27 cellular contexts compared by ENCODE assay signal in genomic region chr12:113365639-113366395, GRCh38. TPM values are rescaled to one million over a fixed set of nuclear protein-coding genes. Genes with fewer than 3 reads are reported as not detected.
"Had no signal": no experiment of that assay in that cellular context is flagged by ENCODE, and none has a peak within 500 bp of the region (broad histone marks: within the 10 kb centered on the region; RNA-seq: fewer than 3 reads in every experiment).

No MANE protein-coding gene starts in this region.

- H3K4me1 Mint-ChIP-seq: activated naive CD4-positive, alpha-beta T cell treated with anti-CD3 and anti-CD28 coated beads, Interleukin-2, amount 50 U/mL, for 24 hours had no signal

- DNase-seq: activated CD4-positive, alpha-beta memory T cell treated with anti-CD3 and anti-CD28 coated beads, Interleukin-2, amount 10 ng/mL, durations not matched to agents 7 days and 5 days; activated CD4-positive, alpha-beta T cell treated with anti-CD3 and anti-CD28 coated beads, Interleukin-2, amount 50 U/mL, for 1 hour; activated CD4-positive, CD25-positive, alpha-beta regulatory T cell; activated CD8-positive, alpha-beta memory T cell treated with anti-CD3 and anti-CD28 coated beads, Interleukin-2, amount 50 U/mL, for 4 hours; activated T-cell treated with anti-CD3 and anti-CD28 coated beads, Interleukin-2, amount 50 U/mL, for 72 hours; amniotic stem cell; body of pancreas; NCI-H1092; NCI-H1417; NCI-H2029; NCI-H510A treated with DMSO at 0.1 percent for 48 hours; NCI-H69; NK-92 treated with Interleukin-12 subunit alpha and Interleukin-12 subunit beta, amount 100 ng/mL, for 24 hours; OCI-M1; SHP77 treated with DMSO at 0.1 percent for 48 hours; T-cell had no signal

- H3K27ac Mint-ChIP-seq: activated CD4-positive, alpha-beta memory T cell treated with anti-CD3 and anti-CD28 coated beads, Interleukin-2, amount 10 ng/mL, durations not matched to agents 7 days and 5 days; activated naive CD4-positive, alpha-beta T cell treated with anti-CD3 and anti-CD28 coated beads, Interleukin-2, amount 50 U/mL, for 24 hours; activated T-cell treated with anti-CD3 and anti-CD28 coated beads, Interleukin-2, amount 50 U/mL, for 72 hours; T-cell had no signal

- H3K4me3 Mint-ChIP-seq: activated CD4-positive, alpha-beta memory T cell treated with anti-CD3 and anti-CD28 coated beads, Interleukin-2, amount 10 ng/mL, durations not matched to agents 7 days and 5 days; activated naive CD4-positive, alpha-beta T cell treated with anti-CD3 and anti-CD28 coated beads, Interleukin-2, amount 50 U/mL, for 24 hours; activated T-cell treated with anti-CD3 and anti-CD28 coated beads, Interleukin-2, amount 50 U/mL, for 72 hours; central memory CD8-positive, alpha-beta T cell; T-cell had no signal

- H3K9me3 ChIP-seq: ascending aorta, body of pancreas had no signal

- H3K27me3 ChIP-seq: ascending aorta, body of pancreas had no signal

- ATAC-seq: activated T-cell treated with anti-CD3 and anti-CD28 coated beads, Interleukin-2, amount 50 U/mL, for 72 hours; body of pancreas; Panc1; T-cell had no signal

- H3K9me3 Mint-ChIP-seq: activated CD4-positive, alpha-beta memory T cell treated with anti-CD3 and anti-CD28 coated beads, Interleukin-2, amount 10 ng/mL, durations not matched to agents 7 days and 5 days; activated naive CD4-positive, alpha-beta T cell treated with anti-CD3 and anti-CD28 coated beads, Interleukin-2, amount 50 U/mL, for 24 hours; activated T-cell treated with anti-CD3 and anti-CD28 coated beads, Interleukin-2, amount 50 U/mL, for 72 hours; central memory CD8-positive, alpha-beta T cell; T-cell had no signal

- H3K4me1 ChIP-seq: body of pancreas had no signal

- H3K27ac ChIP-seq: ascending aorta, body of pancreas, KMS-11, RWPE1, VCaP had no signal

- H3K4me3 ChIP-seq: ascending aorta, body of pancreas had no signal

- H3K27me3 Mint-ChIP-seq: activated CD4-positive, alpha-beta memory T cell treated with anti-CD3 and anti-CD28 coated beads, Interleukin-2, amount 10 ng/mL, durations not matched to agents 7 days and 5 days; activated naive CD4-positive, alpha-beta T cell treated with anti-CD3 and anti-CD28 coated beads, Interleukin-2, amount 50 U/mL, for 24 hours; central memory CD8-positive, alpha-beta T cell; T-cell had no signal

RNA-seq across cellular contexts. Expression of gene SDS, which starts 37.9 kb away (rescaled TPM):
- total RNA-seq: activated CD4-positive, alpha-beta memory T cell treated with anti-CD3 and anti-CD28 coated beads, Interleukin-2, amount 10 ng/mL, durations not matched to agents 7 days and 5 days; activated T-cell treated with anti-CD3 and anti-CD28 coated beads, Interleukin-2, amount 50 U/mL, for 72 hours; bronchial epithelial cell; MCF 10A; SK-MEL-5; T-helper 2 cell treated with Interferon-gamma antibody and Interleukin-4, amounts not matched to agents 100 ng/mL and 5 ng/mL, for 36 hours had no signal

RNA-seq across cellular contexts. Expression of gene SDSL, which starts 56.4 kb away (rescaled TPM):
- total RNA-seq: activated CD4-positive, alpha-beta memory T cell treated with anti-CD3 and anti-CD28 coated beads, Interleukin-2, amount 10 ng/mL, durations not matched to agents 7 days and 5 days had no signal
